Comparison of ENCODE assay signal across 6 cellular contexts in the genomic region with DNA sequence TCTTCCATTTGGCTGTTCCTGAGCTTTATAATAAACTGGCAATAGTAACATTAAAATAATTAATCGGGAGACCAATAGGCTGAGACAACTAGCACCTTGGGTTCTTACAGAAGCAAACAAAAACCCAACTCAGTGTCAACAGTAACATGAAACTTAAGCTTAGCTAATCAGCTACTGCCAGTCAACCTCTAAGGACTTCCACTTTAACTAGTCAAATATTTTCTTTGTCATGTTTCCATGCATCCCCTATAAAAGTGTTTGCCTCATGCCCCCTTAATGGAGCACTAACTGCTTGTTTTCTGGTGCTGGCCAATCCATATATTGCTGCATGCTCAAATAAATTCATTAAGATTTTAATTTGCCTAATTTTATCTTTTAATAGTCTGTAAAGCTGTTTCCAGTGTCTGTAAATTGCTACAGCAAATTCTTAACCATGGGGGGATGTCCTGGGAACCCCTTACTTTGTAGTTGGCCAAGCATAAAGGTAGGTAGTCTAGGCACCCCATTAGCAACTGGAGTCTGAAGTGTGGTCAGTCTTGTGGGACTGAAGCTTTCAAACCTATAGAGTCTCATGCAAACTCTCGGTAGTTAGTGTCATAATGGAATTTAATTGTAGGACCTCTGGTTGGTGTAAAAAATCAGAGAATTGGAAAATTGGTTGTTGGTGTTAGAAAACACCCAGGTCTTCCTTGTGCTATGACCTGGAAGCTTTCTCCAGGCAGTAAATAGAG. TPM values are rescaled to one million over a fixed set of nuclear protein-coding genes. Genes with fewer than 3 reads are reported as not detected.
"Had no signal": no experiment of that assay in that cellular context is flagged by ENCODE, and none has a peak within 500 bp of the region (broad histone marks: within the 10 kb centered on the region; RNA-seq: fewer than 3 reads in every experiment).

No MANE protein-coding gene starts in this region.

RNA-seq across cellular contexts. Expression of gene SPDYE16, which starts 43.7 kb away (rescaled TPM):
- total RNA-seq: activated B cell treated with CpG ODN at 0.5 μM for 24 hours, omental fat pad, right atrium auricular region, skeletal muscle tissue, transverse colon, vagina had no signal
